Comparison of ENCODE assay signal across 12 cellular contexts in the genomic region with DNA sequence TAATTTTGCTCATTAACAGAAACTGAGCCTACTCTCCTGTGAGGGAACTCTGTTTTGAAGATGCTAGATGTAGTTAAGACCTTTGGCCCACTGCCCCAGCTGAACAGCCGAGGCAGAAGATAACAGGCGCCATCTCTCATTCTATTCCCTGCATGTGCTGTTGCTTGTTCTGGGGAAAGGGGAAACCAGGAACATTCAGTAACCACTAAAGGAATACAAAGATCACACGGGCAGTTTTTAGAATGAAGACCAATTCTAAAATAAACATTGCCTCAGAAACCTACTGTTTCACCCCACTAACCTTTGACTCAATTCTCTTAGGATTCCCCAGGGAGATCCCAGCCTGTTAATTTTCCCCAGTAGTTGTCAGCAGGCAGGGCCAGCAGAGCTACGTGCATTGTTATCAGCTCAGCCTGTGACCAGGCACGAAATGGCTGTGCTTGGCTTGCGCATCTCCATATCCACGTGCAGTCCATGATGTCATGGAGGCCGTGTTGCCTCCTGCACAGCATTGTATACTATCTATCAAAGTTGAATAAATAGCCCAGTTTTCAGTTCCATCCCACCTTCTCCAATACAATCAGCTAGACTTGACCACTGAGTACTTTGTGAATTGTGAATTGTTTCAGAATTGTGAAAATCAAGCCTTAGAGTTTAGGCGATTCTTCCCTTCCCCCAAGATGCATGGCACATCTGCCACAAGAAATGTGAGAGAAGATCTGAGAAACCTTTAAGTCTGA. TPM values are rescaled to one million over a fixed set of nuclear protein-coding genes. Genes with fewer than 3 reads are reported as not detected.
DNase-seq lines count a peak whose midpoint lies in the region; ATAC-seq and TF ChIP-seq lines count a peak whose summit lies in the region.
"Had no signal": no experiment of that assay in that cellular context is flagged by ENCODE, and none has a peak within 500 bp of the region (broad histone marks: within the 10 kb centered on the region; RNA-seq: fewer than 3 reads in every experiment).

No MANE protein-coding gene starts in this region.

- H3K27me3 Mint-ChIP-seq in brain (no peaks in the 10 kb centered on the region), T-helper 17 cell (no peaks in the 10 kb centered on the region)

- 49% methylated on average over 9 of the region's 9 CpGs for WGBS in smooth muscle cell (ENCODE audit: low lambda C conversion rate)

- peaks cover 50% of the 10 kb centered on the region for H3K4me1 Mint-ChIP-seq in brain
- H3K4me1 Mint-ChIP-seq in T-helper 17 cell: peaks cover 10% of the 10 kb centered on the region

- no peak overlapping the region for H3K4me2 ChIP-seq in smooth muscle cell

- H3K4me3 Mint-ChIP-seq in brain (peak overlapping the region in 1 of 5 experiments; percentile 6), T-helper 17 cell (no peak overlapping the region)

- peak; percentile 17 for DNase-seq in HuH-7 (ENCODE audit: low spot score)
- DNase-seq in hypothalamus (lab: John Stamatoyannopoulos, UW): peak in 35 of 51 donors; percentile 4 to 86 (median 52)
- peak; percentile 3 for DNase-seq in smooth muscle cell (lab: John Stamatoyannopoulos, UW; ENCODE audit: unreplicated experiment)
- DNase-seq in ascending aorta (ENCODE audit: low spot score in 2 of 2): no peak
- no peak for DNase-seq in T-helper 17 cell
- DNase-seq in ecto neural progenitor cell (ENCODE audit: low spot score): no peak
- DNase-seq: activated CD4-positive, CD25-positive, alpha-beta regulatory T cell; DND-41; NCI-H82 had no signal

- H3K27me3 ChIP-seq in smooth muscle cell (ENCODE audit: low read depth) (no peaks in the 10 kb centered on the region), ascending aorta (no peaks in the 10 kb centered on the region)

- H3K36me3 ChIP-seq in smooth muscle cell (ENCODE audit: low read depth): no peaks in the 10 kb centered on the region
- no peaks in the 10 kb centered on the region for H3K36me3 ChIP-seq in ascending aorta

- H3K36me3 Mint-ChIP-seq in brain (no peaks in the 10 kb centered on the region), T-helper 17 cell (ENCODE audit: low read depth) (no peaks in the 10 kb centered on the region)
- H3K36me3 Mint-ChIP-seq: activated naive CD4-positive, alpha-beta T cell treated with anti-CD3 and anti-CD28 coated beads, Interleukin-2, amount 50 U/mL, for 72 hours had no signal

- intact Hi-C loops in ascending aorta (cut with DNase I): no loop called here

- H4K20me1 ChIP-seq in smooth muscle cell (ENCODE audit: low read depth): no peaks in the 10 kb centered on the region

- peak overlapping the region in 4 of 5 experiments; percentile 4 to 64 (median 35) for H3K27ac Mint-ChIP-seq in brain
- H3K27ac Mint-ChIP-seq in T-helper 17 cell: no peak overlapping the region
- H3K27ac Mint-ChIP-seq: activated naive CD4-positive, alpha-beta T cell treated with anti-CD3 and anti-CD28 coated beads, Interleukin-2, amount 50 U/mL, for 72 hours had no signal

- H3F3A ChIP-seq in smooth muscle cell (ENCODE audit: low read depth): peaks cover 8% of the 10 kb centered on the region

- peaks cover 41% of the 10 kb centered on the region for H3K4me1 ChIP-seq in smooth muscle cell (ENCODE audit: low read depth)
- no peaks in the 10 kb centered on the region for H3K4me1 ChIP-seq in ascending aorta

- H3K9ac ChIP-seq in smooth muscle cell (ENCODE audit: low read depth): no peak overlapping the region

- no peaks in the 10 kb centered on the region for H3K79me2 ChIP-seq in smooth muscle cell (ENCODE audit: low read depth)

- ATAC-seq in HG03565 (IDR thresholded peaks at IDR 0.05; ENCODE audit: unreplicated experiment) (no peak), T-helper 17 cell (no peak)
- ATAC-seq: activated naive CD4-positive, alpha-beta T cell treated with anti-CD3 and anti-CD28 coated beads, Interleukin-2, amount 50 U/mL, for 72 hours had no signal

- H3K27ac ChIP-seq in smooth muscle cell (ENCODE audit: low read depth): peak overlapping the region; percentile 38
- no peak overlapping the region for H3K27ac ChIP-seq in ascending aorta

- H3K9me3 Mint-ChIP-seq in brain: no peaks in the 10 kb centered on the region
- H3K9me3 Mint-ChIP-seq: activated naive CD4-positive, alpha-beta T cell treated with anti-CD3 and anti-CD28 coated beads, Interleukin-2, amount 50 U/mL, for 72 hours had no signal

- no peak for TF ChIP-seq CTCF in brain (conservative IDR thresholded peaks at IDR 0.05)
- no peak for TF ChIP-seq CTCF in smooth muscle cell (IDR thresholded peaks at IDR 0.05; ENCODE audit: borderline replicate concordance, insufficient read depth, poor library complexity, severe bottlenecking)
- no peak for TF ChIP-seq CTCF in ascending aorta (IDR thresholded peaks at IDR 0.05)

- H3K4me3 ChIP-seq in smooth muscle cell (no peak overlapping the region), ascending aorta (no peak overlapping the region)

- no peaks in the 10 kb centered on the region for H3K9me3 ChIP-seq in smooth muscle cell (replicated peaks; ENCODE audit: low read depth)
- no peaks in the 10 kb centered on the region for H3K9me3 ChIP-seq in ascending aorta
- no peaks in the 10 kb centered on the region for H3K9me3 ChIP-seq in T-helper 17 cell (ENCODE audit: control insufficient read depth, low read length, poor library complexity, severe bottlenecking)

- H2AFZ ChIP-seq in smooth muscle cell (ENCODE audit: low read depth): no peak overlapping the region

RNA-seq across cellular contexts. Expression of a gene that starts 36.0 kb away (rescaled TPM):
- 22.3 TPM for polyA plus RNA-seq in brain (ENCODE audit: insufficient read depth, low read depth, low replicate concordance)
- 85.5 and 86.4 TPM in 2 replicates for total RNA-seq in smooth muscle cell
- polyA plus RNA-seq in smooth muscle cell: 28.2 and 41.2 TPM in 2 replicates
- 28.3 TPM for total RNA-seq in ascending aorta
- total RNA-seq in T-helper 17 cell: 10 to 100 TPM; 58.5 to 71.2 TPM

Comparison
In these comparisons a context has a peak if more than half of its experiments do, and no peak if none do; other contexts are left out.
1. DNase-seq: peak in HuH-7 (single experiment), hypothalamus (35 of 51) and smooth muscle cell (single experiment); none in ascending aorta (0 of 2), T-helper 17 cell (0 of 3) and ecto neural progenitor cell (single experiment).